20 cellular contexts compared by ENCODE assay signal in the genomic region with DNA sequence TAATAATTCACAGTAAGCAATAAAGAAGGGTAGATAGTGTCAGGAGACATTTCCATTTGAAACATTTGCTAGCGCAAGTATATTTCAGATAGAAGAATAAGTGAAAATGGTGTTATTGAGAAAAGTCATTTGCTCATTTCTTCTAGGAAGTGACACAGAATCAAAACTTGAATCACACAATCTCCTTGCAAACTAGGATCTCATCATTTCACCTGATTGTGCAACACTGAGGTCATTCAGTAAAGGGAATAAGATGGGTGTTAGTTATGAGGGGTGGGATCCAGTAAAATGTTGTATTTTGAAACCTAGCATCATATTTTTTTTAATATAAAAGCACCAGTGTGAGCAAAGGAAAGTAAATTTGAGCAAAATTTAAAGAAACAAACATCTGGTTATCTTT.
DNase-seq lines count a peak whose midpoint lies in the region; ATAC-seq, FAIRE-seq and TF ChIP-seq lines count a peak whose summit lies in the region.
"Had no signal": no experiment of that assay in that cellular context is flagged by ENCODE, and none has a peak within 500 bp of the region (broad histone marks: within the 10 kb centered on the region; RNA-seq: fewer than 3 reads in every experiment).

No MANE protein-coding gene starts in this region.

- H4K20me1 ChIP-seq in HepG2 (ENCODE audit: insufficient read depth, low read length) (no peaks in the 10 kb centered on the region), H1 (replicated peaks in 1 of 2; ENCODE audit: control insufficient read depth in 1 of 2, insufficient read depth in 2 of 2, low read length in 2 of 2) (no peaks in the 10 kb centered on the region)

- H3K27ac ChIP-seq in HepG2 (ENCODE audit: extremely low read length, insufficient read depth, low read length): no peak overlapping the region
- no peak overlapping the region for H3K27ac ChIP-seq in right lobe of liver
- no peak overlapping the region for H3K27ac ChIP-seq in H1 (ENCODE audit: low read depth, low read length)

- BruUV-seq in HepG2 (replicated peaks; lab: Mats Ljungman, UMichigan): no TSS peak

- no peak overlapping the region for H4K91ac ChIP-seq in H1 (replicated peaks; ENCODE audit: insufficient read length, low read length)

- DNase-seq in HepG2 (ENCODE audit: low spot score) (no peak), right lobe of liver (no peak), H1 (ENCODE audit: low read depth in 1 of 2, low spot score in 2 of 2) (no peak), progenitor cell of endocrine pancreas (ENCODE audit: low spot score, unreplicated experiment) (no peak), A172 (ENCODE audit: low spot score) (no peak), NCI-H1436 (lab: John Stamatoyannopoulos, UW) (no peak)
- DNase-seq: 8988T; C1 segment of cervical spinal cord; Calu3; CD4-positive, alpha-beta memory T cell; COR-L47; DMS53; DMS79 treated with DMSO at 0.1 percent for 48 hours; GF-D8; GOT3; H7; HCEC 1CT had no signal

- no peaks in the 10 kb centered on the region for H3K79me2 ChIP-seq in HepG2 (ENCODE audit: insufficient read depth, low read length)
- H3K79me2 ChIP-seq in H1 (ENCODE audit: control insufficient read depth in 1 of 2, insufficient read depth in 2 of 2, low read length in 2 of 2): no peaks in the 10 kb centered on the region

- H4K8ac ChIP-seq in H1 (ENCODE audit: extremely low read depth, insufficient read depth, low read length): no peak overlapping the region

- no peak overlapping the region for H2BK20ac ChIP-seq in H1 (ENCODE audit: low read length)

- CTCF ChIA-PET in HepG2 (lab: Yijun Ruan, JAX; ENCODE audit: low intra/inter-chr PET ratio, low total read pairs) (no interaction called here), H1 (lab: Charles Lee; ENCODE audit: partially characterized antibody) (no interaction called here)

- H3K4ac ChIP-seq in H1 (replicated peaks; ENCODE audit: insufficient read length, low read depth, low read length): no peak overlapping the region

- ATAC-seq in HepG2 (no peak), right lobe of liver (no peak), HG03378 (IDR thresholded peaks at IDR 0.05; ENCODE audit: unreplicated experiment) (no peak)

- no peak overlapping the region for H3K23ac ChIP-seq in H1 (ENCODE audit: insufficient read length)

- H3K56ac ChIP-seq in H1 (replicated peaks; ENCODE audit: insufficient read length, low read depth, low read length): no peak overlapping the region

- H3K36me3 ChIP-seq in HepG2 (replicated peaks in 1 of 2; ENCODE audit: control insufficient read depth in 1 of 2, insufficient read depth in 2 of 2, low read length in 2 of 2) (no peaks in the 10 kb centered on the region), right lobe of liver (no peaks in the 10 kb centered on the region), H1 (ENCODE audit: control insufficient read depth in 2 of 4, insufficient read depth in 4 of 4, low read length in 3 of 4) (no peaks in the 10 kb centered on the region)

- H3K36me3 Mint-ChIP-seq in progenitor cell of endocrine pancreas (ENCODE audit: insufficient read depth): no peaks in the 10 kb centered on the region
- H3K36me3 Mint-ChIP-seq: CD4-positive, alpha-beta memory T cell had no signal

- no peak for TF ChIP-seq RAD21 in HepG2 (CRISPR knock-in tag; IDR thresholded peaks at IDR 0.05)
- no peak for TF ChIP-seq RAD21 in H1 (IDR thresholded peaks at IDR 0.05 in 1 of 2, conservative IDR thresholded peaks at IDR 0.05 in 1 of 2; ENCODE audit: low read depth in 2 of 2, low read length in 2 of 2)

- intact Hi-C loops in HepG2 (cut with micrococcal nuclease; ENCODE audit: unreplicated experiment) (no loop called here), right lobe of liver (cut with DNase I) (no loop called here)

- TF ChIP-seq POLR2A in HepG2 (IDR thresholded peaks at IDR 0.05; ENCODE audit: insufficient read depth in 1 of 2, low read depth in 2 of 2, low read length in 2 of 2) (no peak), right lobe of liver (IDR thresholded peaks at IDR 0.05) (no peak), H1 (IDR thresholded peaks at IDR 0.05; ENCODE audit: control extremely low read depth in 1 of 2, low read depth in 2 of 2, low read length in 2 of 2) (no peak)

- H3K4me1 Mint-ChIP-seq in progenitor cell of endocrine pancreas (ENCODE audit: low read depth): peaks cover 13% of the 10 kb centered on the region
- H3K4me1 Mint-ChIP-seq: CD4-positive, alpha-beta memory T cell had no signal

- no peaks in the 10 kb centered on the region for H3K27me3 Mint-ChIP-seq in progenitor cell of endocrine pancreas
- H3K27me3 Mint-ChIP-seq: CD4-positive, alpha-beta memory T cell had no signal

- H3K4me3 Mint-ChIP-seq in progenitor cell of endocrine pancreas (ENCODE audit: low read depth): no peak overlapping the region
- H3K4me3 Mint-ChIP-seq: CD4-positive, alpha-beta memory T cell had no signal

- H3K9ac ChIP-seq in HepG2 (ENCODE audit: insufficient read depth, low read depth, low read length) (no peak overlapping the region), H1 (replicated peaks in 1 of 4; ENCODE audit: extremely low read depth in 1 of 4, low read depth in 3 of 4, low read length in 3 of 4) (no peak overlapping the region)

- H3K79me1 ChIP-seq in H1 (ENCODE audit: low read depth, low read length): no peaks in the 10 kb centered on the region

- H3K14ac ChIP-seq in H1 (ENCODE audit: insufficient read length): no peak overlapping the region

- peak overlapping the region; percentile 80 for H3K27ac Mint-ChIP-seq in progenitor cell of endocrine pancreas
- H3K27ac Mint-ChIP-seq: CD4-positive, alpha-beta memory T cell had no signal

- H2BK5ac ChIP-seq in H1 (ENCODE audit: low read depth, low read length): no peak overlapping the region

- H3K4me1 ChIP-seq in HepG2 (ENCODE audit: insufficient read depth, low read length): peaks cover 21% of the 10 kb centered on the region
- H3K4me1 ChIP-seq in right lobe of liver: peaks cover 0 to 5% (median 0%) of the 10 kb centered on the region in 4 donors
- no peaks in the 10 kb centered on the region for H3K4me1 ChIP-seq in H1 (replicated peaks in 1 of 4; ENCODE audit: control insufficient read depth in 3 of 4, insufficient read depth in 4 of 4, low read length in 3 of 4)

- TF ChIP-seq EP300 in HepG2 (IDR thresholded peaks at IDR 0.05; ENCODE audit: low read depth in 2 of 2, low read length in 2 of 2): no peak
- no peak for TF ChIP-seq EP300 in HepG2 (CRISPR knock-in tag; IDR thresholded peaks at IDR 0.05; ENCODE audit: borderline replicate concordance)
- no peak for TF ChIP-seq EP300 in H1 (IDR thresholded peaks at IDR 0.05; ENCODE audit: borderline replicate concordance in 1 of 2, low read depth in 2 of 2, low read length in 2 of 2)

- H2BK15ac ChIP-seq in H1 (ENCODE audit: low read length): no peak overlapping the region

- TF ChIP-seq CTCF in HepG2 (CRISPR knock-in tag; IDR thresholded peaks at IDR 0.05) (no peak), right lobe of liver (IDR thresholded peaks at IDR 0.05) (no peak), H1 (IDR thresholded peaks at IDR 0.05; ENCODE audit: control extremely low read depth in 1 of 3, insufficient read depth in 1 of 3, low read depth in 1 of 3, low read length in 3 of 3) (no peak), progenitor cell of endocrine pancreas (IDR thresholded peaks at IDR 0.05; ENCODE audit: unreplicated experiment) (no peak)

- no peak overlapping the region for H4K5ac ChIP-seq in H1 (ENCODE audit: insufficient read length, low read depth, low read length)

- H3K4me3 ChIP-seq in HepG2 (replicated peaks in 1 of 3; ENCODE audit: insufficient read depth in 1 of 3, low read depth in 2 of 3, low read length in 3 of 3) (no peak overlapping the region), right lobe of liver (no peak overlapping the region), H1 (ENCODE audit: extremely low read depth in 1 of 4, insufficient read depth in 2 of 4, low read depth in 3 of 4, low read length in 4 of 4) (no peak overlapping the region)

- WGBS in HepG2 (ENCODE audit: low lambda C conversion rate): 94% methylated on average over 1 of the region's 1 CpG
- 82% methylated on average over 1 of the region's 1 CpG for WGBS in right lobe of liver (ENCODE audit: insufficient coverage, low coverage, low lambda C conversion rate, missing lambda C conversion rate)
- 96% methylated on average over 1 of the region's 1 CpG; no CpG with 5 or more reads in 1 of the 2 experiments for WGBS in H1 (ENCODE audit: extremely low coverage in 1 of 2, insufficient coverage in 1 of 2, insufficient read length in 1 of 2, insufficient replicate concordance in 2 of 2, low coverage in 1 of 2, low lambda C conversion rate in 2 of 2, missing lambda C conversion rate in 1 of 2), 2 experiments

- FAIRE-seq in HepG2 (lab: Jason Lieb, UNC): no peak
- FAIRE-seq in H1 (lab: Jason Lieb, UNC): no peak
- FAIRE-seq: GM12891, GM18507 had no signal

- H2AFZ ChIP-seq in HepG2 (ENCODE audit: low read length) (no peak overlapping the region), H1 (ENCODE audit: low read length) (no peak overlapping the region)

- H3K4me2 ChIP-seq in HepG2 (ENCODE audit: low read depth, low read length) (no peak overlapping the region), H1 (ENCODE audit: insufficient read depth in 1 of 2, low read depth in 2 of 2, low read length in 2 of 2) (no peak overlapping the region)

- no peak overlapping the region for H3K18ac ChIP-seq in H1 (ENCODE audit: extremely low read depth, low read length)

- H3K27me3 ChIP-seq in HepG2 (ENCODE audit: control insufficient read depth in 1 of 2, insufficient read depth in 2 of 2, low read length in 2 of 2) (no peaks in the 10 kb centered on the region), right lobe of liver (no peaks in the 10 kb centered on the region), H1 (replicated peaks in 1 of 4; ENCODE audit: control insufficient read depth in 3 of 4, extremely low read depth in 1 of 4, insufficient read depth in 3 of 4, low read length in 3 of 4) (no peaks in the 10 kb centered on the region)

- POLR2A ChIA-PET in HepG2 (lab: Yijun Ruan, JAX): no interaction called here
- POLR2A ChIA-PET in H1 (lab: Charles Lee; ENCODE audit: partially characterized antibody): no interaction called here

- no peak overlapping the region for H2AK5ac ChIP-seq in H1 (ENCODE audit: low read depth, low read length)

- no peaks in the 10 kb centered on the region for H3K23me2 ChIP-seq in H1 (ENCODE audit: low read depth, low read length)

- H2BK12ac ChIP-seq in H1 (ENCODE audit: low read depth, low read length): no peak overlapping the region

- peaks cover 3% of the 10 kb centered on the region for H3K9me3 Mint-ChIP-seq in progenitor cell of endocrine pancreas (ENCODE audit: low read depth)

- no peak overlapping the region for H2BK120ac ChIP-seq in H1 (replicated peaks; ENCODE audit: low read depth, low read length)

- in situ Hi-C loops in HepG2 (cut with HindIII; ENCODE audit: extremely low pct_ligation_motif_present, low pct_unique_long_range_greater_than_20kb): no loop called here

- H3K9me3 ChIP-seq in HepG2 (ENCODE audit: low read length): no peaks in the 10 kb centered on the region
- no peaks in the 10 kb centered on the region for H3K9me3 ChIP-seq in right lobe of liver
- H3K9me3 ChIP-seq in H1 (ENCODE audit: insufficient read depth in 2 of 2, low read depth in 1 of 2, low read length in 1 of 2): no peaks in the 10 kb centered on the region

TF ChIP-seq in H1, 55 proteins besides CTCF, POLR2A, EP300 and RAD21 (continues in another document):
- TF ChIP-seq CEBPB (IDR thresholded peaks at IDR 0.05; ENCODE audit: low read depth, low read length): peak; percentile 31; the same call in 1 of the 2 replicates
